19 cellular contexts compared by ENCODE assay signal in the genomic region with DNA sequence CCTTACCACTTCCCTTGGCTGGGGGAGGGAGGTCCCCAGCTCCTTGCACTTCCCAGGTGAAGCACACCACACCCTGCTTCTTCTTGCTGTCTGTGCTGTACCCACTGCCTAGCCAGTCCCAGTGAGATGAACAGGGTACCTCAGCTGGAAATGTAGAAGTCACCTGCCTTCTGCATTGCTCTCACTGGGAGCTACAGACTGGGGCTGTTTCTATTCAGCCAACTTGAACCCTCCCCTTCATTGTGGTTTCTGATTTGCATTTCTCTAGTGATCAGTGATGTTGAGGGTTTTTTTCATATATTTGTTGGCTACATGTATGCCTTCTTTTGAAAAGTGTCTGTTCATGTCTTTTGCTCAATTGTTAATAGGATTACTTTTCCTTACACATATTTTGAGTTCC.
DNase-seq lines count a peak whose midpoint lies in the region; ATAC-seq lines count a peak whose summit lies in the region.
"Had no signal": no experiment of that assay in that cellular context is flagged by ENCODE, and none has a peak within 500 bp of the region (broad histone marks: within the 10 kb centered on the region; RNA-seq: fewer than 3 reads in every experiment).

No MANE protein-coding gene starts in this region.

- DNase-seq in effector CD8-positive, alpha-beta T cell (lab: John Stamatoyannopoulos, UW), result no peak
- no peak for DNase-seq in amygdala (lab: John Stamatoyannopoulos, UW)
- DNase-seq in left ventricle myocardium superior, result no peak
- no peak for DNase-seq in OCI-M2 (lab: John Stamatoyannopoulos, UW; ENCODE audit: unreplicated experiment)
- DNase-seq: activated CD4-positive, alpha-beta T cell treated with anti-CD3 and anti-CD28 coated beads for 36 hours; activated effector memory CD4-positive, alpha-beta T cell treated with anti-CD3 and anti-CD28 coated beads, Interleukin-2, amount 50 U/mL, for 16 hours; CD4-positive, alpha-beta memory T cell; DMS79 treated with DMSO at 0.1 percent for 48 hours; dorsolateral prefrontal cortex; foreskin melanocyte; hippocampal formation; islet precursor cell; NCI-H1105 treated with DMSO at 0.1 percent for 48 hours; NCI-H510A treated with DMSO at 0.1 percent for 48 hours had no signal

- intact Hi-C loops in left ventricle myocardium superior (cut with micrococcal nuclease), result no loop called here

- ATAC-seq in GM19025 (IDR thresholded peaks at IDR 0.05; ENCODE audit: low read depth, unreplicated experiment) (peak; percentile 63), GM21447 (IDR thresholded peaks at IDR 0.05; ENCODE audit: unreplicated experiment) (peak; percentile 70), HG02981 (IDR thresholded peaks at IDR 0.05; ENCODE audit: unreplicated experiment) (peak; percentile 68), HG03521 (IDR thresholded peaks at IDR 0.05; ENCODE audit: unreplicated experiment) (peak; percentile 83), left ventricle myocardium superior (no peak)
- ATAC-seq: activated CD4-positive, alpha-beta T cell treated with anti-CD3 and anti-CD28 coated beads for 36 hours; Right ventricle myocardium inferior had no signal
